ENCODE assay signal across 8 cellular contexts in genomic region chr17:20908373-20909273, GRCh38.
DNase-seq lines count a peak whose midpoint lies in the region; ATAC-seq, FAIRE-seq and TF ChIP-seq lines count a peak whose summit lies in the region.

No MANE protein-coding gene starts in this region.

- H3K23ac ChIP-seq in H1 (ENCODE audit: insufficient read length), result no peak overlapping the region
- no peak overlapping the region for H3K23ac ChIP-seq in mesenchymal stem cell (ENCODE audit: low read length in 2 of 2)

- no peak overlapping the region for H2AFZ ChIP-seq in H1 (ENCODE audit: low read length)
- H2AFZ ChIP-seq in mesenchymal stem cell (ENCODE audit: low read depth, low read length), result peak overlapping the region; percentile 85

- H4K8ac ChIP-seq in H1 (ENCODE audit: extremely low read depth, insufficient read depth, low read length) (peak overlapping the region; percentile 54; the same call in 1 of the 2 replicates), mesenchymal stem cell (ENCODE audit: low read length) (peak overlapping the region; percentile 79)

- POLR2A ChIA-PET in H1 (lab: Charles Lee; ENCODE audit: partially characterized antibody), result interaction anchor here (0.7 to 1.3 kb wide), 5 partner anchors 28 to 173 kb away, joined by 3 to 9 read pairs (median 3); no protein-coding TSS in a partner anchor

- H3K9ac ChIP-seq in H1 (replicated peaks in 1 of 4; ENCODE audit: extremely low read depth in 1 of 4, low read depth in 3 of 4, low read length in 3 of 4), result peak overlapping the region in 2 of 4 experiments; percentile 38 to 39; a peak in 4 of 7 replicates
- peak overlapping the region; percentile 89 for H3K9ac ChIP-seq in mesenchymal stem cell (ENCODE audit: low read length)

- H3K4ac ChIP-seq in H1 (replicated peaks; ENCODE audit: insufficient read length, low read depth, low read length) (no peak overlapping the region), mesenchymal stem cell (ENCODE audit: low read depth in 1 of 2, low read length in 2 of 2) (no peak overlapping the region)

- ATAC-seq in HG03103 (IDR thresholded peaks at IDR 0.05; ENCODE audit: low read depth, unreplicated experiment), result peak; percentile 95

- H3K4me3 ChIP-seq in H1 (ENCODE audit: extremely low read depth in 1 of 4, insufficient read depth in 2 of 4, low read depth in 3 of 4, low read length in 4 of 4), result peak overlapping the region; percentile 7 to 54 (median 30); a peak in 6 of 8 replicates
- peak overlapping the region; percentile 31 to 75 for H3K4me3 ChIP-seq in mesenchymal stem cell (ENCODE audit: insufficient read depth in 1 of 2, low read depth in 1 of 2, low read length in 2 of 2)

- H2AK5ac ChIP-seq in H1 (ENCODE audit: low read depth, low read length) (no peak overlapping the region), mesenchymal stem cell (ENCODE audit: low read length, severe bottlenecking) (no peak overlapping the region)

- TF ChIP-seq RAD21 in H1 (IDR thresholded peaks at IDR 0.05 in 1 of 2, conservative IDR thresholded peaks at IDR 0.05 in 1 of 2; ENCODE audit: low read depth in 2 of 2, low read length in 2 of 2), result peak; percentile 42 to 53; a peak in 3 of 4 replicates

- H3K27ac ChIP-seq in H1 (ENCODE audit: low read depth, low read length), result 0 out of 2 replicates have a peak overlapping the region, but pooled peaks have one; percentile 17
- peak overlapping the region; percentile 53 for H3K27ac ChIP-seq in mesenchymal stem cell (ENCODE audit: low read length, poor library complexity, severe bottlenecking)

- H3K9me3 ChIP-seq in H1 (ENCODE audit: insufficient read depth in 2 of 2, low read depth in 1 of 2, low read length in 1 of 2) (no peaks in the 10 kb centered on the region), mesenchymal stem cell (ENCODE audit: control insufficient read depth, low read length) (no peaks in the 10 kb centered on the region)

- no peak overlapping the region for H2BK5ac ChIP-seq in H1 (ENCODE audit: low read depth, low read length)
- no peak overlapping the region for H2BK5ac ChIP-seq in mesenchymal stem cell (ENCODE audit: low read depth, low read length, poor library complexity, severe bottlenecking)

- WGBS in H1 (ENCODE audit: extremely low coverage in 1 of 2, insufficient coverage in 1 of 2, insufficient read length in 1 of 2, insufficient replicate concordance in 2 of 2, low coverage in 1 of 2, low lambda C conversion rate in 2 of 2, missing lambda C conversion rate in 1 of 2), 2 experiments, result 18% methylated on average over 36 of the region's 43 CpGs; no CpG with 5 or more reads in 1 of the 2 experiments
- 9% methylated on average over 38 of the region's 43 CpGs for WGBS in mesenchymal stem cell

- no peaks in the 10 kb centered on the region; the same call in 1 of the 2 replicates for H3K23me2 ChIP-seq in H1 (ENCODE audit: low read depth, low read length)

- peak; percentile 35 to 53 (median 50); a peak in 3 of 4 replicates for TF ChIP-seq CTCF in H1 (IDR thresholded peaks at IDR 0.05; ENCODE audit: control extremely low read depth in 1 of 3, insufficient read depth in 1 of 3, low read depth in 1 of 3, low read length in 3 of 3)

- peaks cover 0 to 10% of the 10 kb centered on the region in 2 experiments; a peak in 2 of 4 replicates for H3K79me2 ChIP-seq in H1 (ENCODE audit: control insufficient read depth in 1 of 2, insufficient read depth in 2 of 2, low read length in 2 of 2)

- no peaks in the 10 kb centered on the region for H3K27me3 ChIP-seq in H1 (replicated peaks in 1 of 4; ENCODE audit: control insufficient read depth in 3 of 4, extremely low read depth in 1 of 4, insufficient read depth in 3 of 4, low read length in 3 of 4)
- no peaks in the 10 kb centered on the region for H3K27me3 ChIP-seq in mesenchymal stem cell (ENCODE audit: control insufficient read depth in 1 of 2, insufficient read depth in 1 of 2, low read length in 2 of 2)

- H3K18ac ChIP-seq in H1 (ENCODE audit: extremely low read depth, low read length) (no peak overlapping the region; the same call in 1 of the 2 replicates), mesenchymal stem cell (ENCODE audit: low read depth in 1 of 2, low read length in 2 of 2) (peak overlapping the region in 1 of 2 experiments; percentile 81)

- no peak overlapping the region for H4K5ac ChIP-seq in H1 (ENCODE audit: insufficient read length, low read depth, low read length)

- no peaks in the 10 kb centered on the region for H3K36me3 ChIP-seq in H1 (ENCODE audit: control insufficient read depth in 2 of 4, insufficient read depth in 4 of 4, low read length in 3 of 4)
- H3K36me3 ChIP-seq in mesenchymal stem cell (ENCODE audit: control insufficient read depth in 1 of 2, insufficient read depth in 2 of 2, low read depth in 1 of 2, low read length in 2 of 2), result peaks cover 0 to 10% of the 10 kb centered on the region in 2 experiments

- CTCF ChIA-PET in H1 (lab: Charles Lee; ENCODE audit: partially characterized antibody), result no interaction called here

- H3K79me1 ChIP-seq in H1 (ENCODE audit: low read depth, low read length) (no peaks in the 10 kb centered on the region), mesenchymal stem cell (replicated peaks; ENCODE audit: low read length, poor library complexity, severe bottlenecking) (peaks cover 12% of the 10 kb centered on the region)

- peak; percentile 85 for DNase-seq in 8988T
- DNase-seq in NCI-H748 treated with DMSO at 0.1 percent for 48 hours (lab: John Stamatoyannopoulos, UW), result peak; percentile 86
- DNase-seq in activated CD8-positive, alpha-beta memory T cell treated with anti-CD3 and anti-CD28 coated beads, Interleukin-2, amount 50 U/mL, for 24 hours (ENCODE audit: extremely low read depth), result peak; percentile 38
- peak; percentile 82 to 86 for DNase-seq in H1 (ENCODE audit: low read depth in 1 of 2, low spot score in 2 of 2)
- peak; percentile 83 for DNase-seq in mesenchymal stem cell
- peak; percentile 55 for DNase-seq in stimulated activated CD8-positive, alpha-beta memory T cell treated with anti-CD3 and anti-CD28 coated beads, Interleukin-12 subunit alpha, Interleukin-12 subunit beta, amount 100 ng/mL, for 1 hour (ENCODE audit: low read depth)

- TF ChIP-seq POLR2A in GM18526 (IDR thresholded peaks at IDR 0.05; ENCODE audit: extremely low read depth, insufficient read length) (peak; percentile 36), H1 (IDR thresholded peaks at IDR 0.05; ENCODE audit: control extremely low read depth in 1 of 2, low read depth in 2 of 2, low read length in 2 of 2) (peak in 1 of 2 experiments; percentile 73; a peak in 2 of 3 replicates)

- H4K91ac ChIP-seq in H1 (replicated peaks; ENCODE audit: insufficient read length, low read length) (no peak overlapping the region), mesenchymal stem cell (ENCODE audit: low read length) (no peak overlapping the region)

- no peak for FAIRE-seq in H1 (lab: Jason Lieb, UNC)

- no peak overlapping the region for H2BK20ac ChIP-seq in H1 (ENCODE audit: low read length)

- H2BK120ac ChIP-seq in H1 (replicated peaks; ENCODE audit: low read depth, low read length), result no peak overlapping the region
- no peak overlapping the region for H2BK120ac ChIP-seq in mesenchymal stem cell (ENCODE audit: low read depth, low read length)

- H3K14ac ChIP-seq in H1 (ENCODE audit: insufficient read length), result no peak overlapping the region
- H3K14ac ChIP-seq in mesenchymal stem cell (ENCODE audit: low read length in 2 of 2), result no peak overlapping the region

- H2BK12ac ChIP-seq in H1 (ENCODE audit: low read depth, low read length) (no peak overlapping the region), mesenchymal stem cell (ENCODE audit: low read length in 2 of 2) (no peak overlapping the region)

- H3K56ac ChIP-seq in H1 (replicated peaks; ENCODE audit: insufficient read length, low read depth, low read length), result no peak overlapping the region

- peak in 1 of 2 experiments; percentile 93; a peak in 1 of 3 replicates for TF ChIP-seq EP300 in H1 (IDR thresholded peaks at IDR 0.05; ENCODE audit: borderline replicate concordance in 1 of 2, low read depth in 2 of 2, low read length in 2 of 2)

- H4K20me1 ChIP-seq in H1 (replicated peaks in 1 of 2; ENCODE audit: control insufficient read depth in 1 of 2, insufficient read depth in 2 of 2, low read length in 2 of 2), result no peaks in the 10 kb centered on the region

- no peak overlapping the region for H2BK15ac ChIP-seq in H1 (ENCODE audit: low read length)
- H2BK15ac ChIP-seq in mesenchymal stem cell (ENCODE audit: low read depth, poor library complexity, severe bottlenecking), result no peak overlapping the region

- H3K4me1 ChIP-seq in H1 (replicated peaks in 1 of 4; ENCODE audit: control insufficient read depth in 3 of 4, insufficient read depth in 4 of 4, low read length in 3 of 4) (peaks cover 0 to 3% (median 0%) of the 10 kb centered on the region in 4 experiments; a peak in 3 of 7 replicates), mesenchymal stem cell (ENCODE audit: control insufficient read depth, insufficient read depth, low read depth, low read length) (peaks cover 4% of the 10 kb centered on the region)

- H3K4me2 ChIP-seq in H1 (ENCODE audit: insufficient read depth in 1 of 2, low read depth in 2 of 2, low read length in 2 of 2) (peak overlapping the region; percentile 53 to 58), mesenchymal stem cell (ENCODE audit: low read length, poor library complexity, severe bottlenecking) (peak overlapping the region; percentile 53)

TF ChIP-seq in H1, 55 proteins besides CTCF, POLR2A, EP300 and RAD21 (continues in another document):
- TF ChIP-seq CHD2 (IDR thresholded peaks at IDR 0.05; ENCODE audit: low read length) (0 out of 2 replicates have a peak, but pooled peaks have one; percentile 31), TAF7 (optimal IDR thresholded peaks at IDR 0.05; ENCODE audit: borderline replicate concordance, low read depth, low read length) (peak; percentile 70), ASH2L (IDR thresholded peaks at IDR 0.05; ENCODE audit: low read length) (peak; percentile 57), CREB1 (IDR thresholded peaks at IDR 0.05) (peak; percentile 74), CTBP2 (IDR thresholded peaks at IDR 0.05; ENCODE audit: borderline replicate concordance, insufficient read depth, insufficient read length, low read length) (peak; percentile 68), JUND (IDR thresholded peaks at IDR 0.05; ENCODE audit: low read length) (peak; percentile 47; the same call in 1 of the 2 replicates), E2F6 (IDR thresholded peaks at IDR 0.05) (peak; percentile 73), SP1 (IDR thresholded peaks at IDR 0.05; ENCODE audit: low read depth, low read length) (0 out of 2 replicates have a peak, but pooled peaks have one; percentile 17), PHF8 (conservative IDR thresholded peaks at IDR 0.05; ENCODE audit: low read depth, low read length) (no peak; the same call in 1 of the 2 replicates), TAF1 (IDR thresholded peaks at IDR 0.05; ENCODE audit: low read depth, low read length) (peak; percentile 83), SRF (IDR thresholded peaks at IDR 0.05; ENCODE audit: low read depth, low read length) (no peak)

Comparison
In these comparisons a context has a peak if more than half of its experiments do, and no peak if none do; other contexts are left out.
1. Peak in every context shown above with its lines: DNase-seq, ATAC-seq, H3K4me3 ChIP-seq and H3K27ac ChIP-seq.